In genomic region chr2:241200822-241201395, GRCh38 we compare ENCODE assay signal across 12 cellular contexts.
"Had no signal": no experiment of that assay in that cellular context is flagged by ENCODE, and none has a peak within 500 bp of the region (broad histone marks: within the 10 kb centered on the region; RNA-seq: fewer than 3 reads in every experiment).

No MANE protein-coding gene starts in this region.

- H3K36me3 ChIP-seq: lower lobe of right lung, pancreas, tibial nerve, vagina had no signal

- H3K4me3 ChIP-seq: lower lobe of right lung, pancreas, tibial nerve, vagina had no signal

- H3K27ac Mint-ChIP-seq: stimulated activated memory B cell treated with anti-CD40 and anti-IgM and Interleukin-4, amounts not matched to agents 10 μg/mL and 1 μg/mL and 100 μg/mL, for 72 hours had no signal

- H3K27ac ChIP-seq: epithelial cell of prostate, lower lobe of right lung, pancreas, tibial nerve, vagina had no signal

- H3K4me3 Mint-ChIP-seq: neural crest cell; stimulated activated memory B cell treated with anti-CD40 and anti-IgM and Interleukin-4, amounts not matched to agents 10 μg/mL and 1 μg/mL and 100 μg/mL, for 72 hours had no signal

- H3K27me3 ChIP-seq: pancreas, tibial nerve, vagina had no signal

- H3K4me1 Mint-ChIP-seq: stimulated activated memory B cell treated with anti-CD40 and anti-IgM and Interleukin-4, amounts not matched to agents 10 μg/mL and 1 μg/mL and 100 μg/mL, for 72 hours had no signal

- ATAC-seq: activated CD4-positive, CD25-positive, alpha-beta regulatory T cell treated with anti-CD3 and anti-CD28 coated beads, Interleukin-2, amount 50 U/mL, for 24 hours; left colon; lower lobe of right lung; pancreas; stimulated activated memory B cell treated with anti-CD40 and anti-IgM and Interleukin-4, amounts not matched to agents 10 μg/mL and 1 μg/mL and 100 μg/mL, for 72 hours had no signal

- H3K9me3 Mint-ChIP-seq: neural crest cell; stimulated activated memory B cell treated with anti-CD40 and anti-IgM and Interleukin-4, amounts not matched to agents 10 μg/mL and 1 μg/mL and 100 μg/mL, for 72 hours had no signal

- H3K36me3 Mint-ChIP-seq: stimulated activated memory B cell treated with anti-CD40 and anti-IgM and Interleukin-4, amounts not matched to agents 10 μg/mL and 1 μg/mL and 100 μg/mL, for 72 hours had no signal

- H3K4me1 ChIP-seq: lower lobe of right lung, pancreas, tibial nerve, vagina had no signal

- H3K9me3 ChIP-seq: lower lobe of right lung, pancreas, tibial nerve, vagina had no signal

- DNase-seq: activated naive CD4-positive, alpha-beta T cell treated with Interleukin-2 at 50 U/mL for 16 hours; foreskin melanocyte; left colon; lower lobe of right lung; T-helper 9 cell had no signal
